ENCODE assay signal across 21 cellular contexts in genomic region chr3:42633544-42633943, GRCh38. TPM values are rescaled to one million over a fixed set of nuclear protein-coding genes. Genes with fewer than 3 reads are reported as not detected.
"Had no signal": no experiment of that assay in that cellular context is flagged by ENCODE, and none has a peak within 500 bp of the region (broad histone marks: within the 10 kb centered on the region; RNA-seq: fewer than 3 reads in every experiment).

No MANE protein-coding gene starts in this region.

- H3K9me3 ChIP-seq: ascending aorta, breast epithelium, esophagus squamous epithelium, tibial artery had no signal

- H3K27me3 ChIP-seq: ascending aorta, breast epithelium, esophagus squamous epithelium, tibial artery had no signal

- ATAC-seq: stimulated activated naive B cell treated with anti-CD40 and anti-IgM and Interleukin-4, amounts not matched to agents 10 μg/mL and 1 μg/mL and 100 μg/mL, for 72 hours had no signal

- H3K36me3 ChIP-seq: breast epithelium had no signal

- H3K4me1 ChIP-seq: ascending aorta, breast epithelium, tibial artery had no signal

- H2AFZ ChIP-seq: parathyroid adenoma had no signal

- H3K27ac Mint-ChIP-seq: activated T-helper 1 cell treated with anti-CD3 and anti-CD28 coated beads, Interleukin-12 subunit alpha, Interleukin-12 subunit beta, Interleukin-2, Interleukin-4 antibody, amounts not matched to agents 30 ng/mL and 10 ng/mL and 1 ng/mL, durations not matched to agents 14 hours and 24 hours and 36 hours; mesothelial cell of epicardium; nephron; stimulated activated naive B cell treated with anti-CD40 and anti-IgM and Interleukin-4, amounts not matched to agents 10 μg/mL and 1 μg/mL and 100 μg/mL, for 72 hours had no signal

- H3K4me3 Mint-ChIP-seq: activated T-helper 1 cell treated with anti-CD3 and anti-CD28 coated beads, Interleukin-12 subunit alpha, Interleukin-12 subunit beta, Interleukin-2, Interleukin-4 antibody, amounts not matched to agents 30 ng/mL and 10 ng/mL and 1 ng/mL, durations not matched to agents 14 hours and 24 hours and 36 hours; mesothelial cell of epicardium; nephron; stimulated activated naive B cell treated with anti-CD40 and anti-IgM and Interleukin-4, amounts not matched to agents 10 μg/mL and 1 μg/mL and 100 μg/mL, for 72 hours had no signal

- H3K4me1 Mint-ChIP-seq: mesothelial cell of epicardium, nephron had no signal

- DNase-seq: activated CD4-positive, alpha-beta T cell treated with anti-CD3 and anti-CD28 coated beads, Interleukin-2, amount 50 U/mL, for 1 hour; dermis blood vessel endothelial cell; effector memory CD4-positive, alpha-beta T cell; esophagus squamous epithelium; hippocampal formation; islet precursor cell; stimulated activated naive B cell treated with anti-CD40 and anti-IgM and Interleukin-4, amounts not matched to agents 10 μg/mL and 1 μg/mL and 100 μg/mL, for 72 hours; T-helper 1 cell; T1000; tibial artery had no signal

- H3K9me3 Mint-ChIP-seq: activated T-helper 1 cell treated with anti-CD3 and anti-CD28 coated beads, Interleukin-12 subunit alpha, Interleukin-12 subunit beta, Interleukin-2, Interleukin-4 antibody, amounts not matched to agents 30 ng/mL and 10 ng/mL and 1 ng/mL, durations not matched to agents 14 hours and 24 hours and 36 hours; mesothelial cell of epicardium; nephron; stimulated activated naive B cell treated with anti-CD40 and anti-IgM and Interleukin-4, amounts not matched to agents 10 μg/mL and 1 μg/mL and 100 μg/mL, for 72 hours had no signal

- H3K27ac ChIP-seq: ascending aorta, breast epithelium, esophagus squamous epithelium, parathyroid adenoma, tibial artery had no signal

- H3K27me3 Mint-ChIP-seq: stimulated activated naive B cell treated with anti-CD40 and anti-IgM and Interleukin-4, amounts not matched to agents 10 μg/mL and 1 μg/mL and 100 μg/mL, for 72 hours had no signal

- H3K4me3 ChIP-seq: ascending aorta, breast epithelium, esophagus squamous epithelium, tibial artery had no signal

RNA-seq across cellular contexts. Expression of gene KLHL40, which starts 51.8 kb away (rescaled TPM):
- total RNA-seq: activated CD8-positive, alpha-beta memory T cell treated with anti-CD3 and anti-CD28 coated beads for 36 hours; activated T-helper 1 cell treated with anti-CD3 and anti-CD28 coated beads, Interleukin-12 subunit alpha, Interleukin-12 subunit beta, Interleukin-2, Interleukin-4 antibody, amounts not matched to agents 30 ng/mL and 10 ng/mL and 1 ng/mL, durations not matched to agents 14 hours and 24 hours and 36 hours; ascending aorta; breast epithelium; endothelial cell of umbilical vein; esophagus squamous epithelium; lung microvascular endothelial cell; mesothelial cell of epicardium; renal cortical epithelial cell; subcutaneous adipose tissue had no signal
- polyA plus RNA-seq: endothelial cell of umbilical vein had no signal
